In genomic region chr20:5061209-5061608, GRCh38 we compare ENCODE assay signal across 14 cellular contexts. TPM values are rescaled to one million over a fixed set of nuclear protein-coding genes. Genes with fewer than 3 reads are reported as not detected.
A peak's percentile ranks its signal among the peaks of the same experiment; 100 is the strongest.
DNase-seq lines count a peak whose midpoint lies in the region; ATAC-seq, FAIRE-seq and TF ChIP-seq lines count a peak whose summit lies in the region.
"Had no signal": no experiment of that assay in that cellular context is flagged by ENCODE, and none has a peak within 500 bp of the region (broad histone marks: within the 10 kb centered on the region; RNA-seq: fewer than 3 reads in every experiment).

No MANE protein-coding gene starts in this region.

- H3K4me1 ChIP-seq in astrocyte (ENCODE audit: insufficient read depth, low read length) (peaks cover 14% of the 10 kb centered on the region), esophagus muscularis mucosa (peaks cover 0 to 4% (median 0%) of the 10 kb centered on the region in 4 donors)
- H3K4me1 ChIP-seq in naive thymus-derived CD4-positive, alpha-beta T cell (ENCODE audit: control insufficient read depth in 2 of 2, insufficient read depth in 2 of 2, low read length in 2 of 2), result peaks cover 9 to 11% of the 10 kb centered on the region in 2 donors

- no peak for TF ChIP-seq EP300 in esophagus muscularis mucosa (IDR thresholded peaks at IDR 0.05)

- no peak for TF ChIP-seq CTCF in astrocyte (IDR thresholded peaks at IDR 0.05; ENCODE audit: insufficient read depth, low read depth, low read length)
- TF ChIP-seq CTCF in esophagus muscularis mucosa (IDR thresholded peaks at IDR 0.05), result no peak

- peaks cover 8% of the 10 kb centered on the region for H3K4me1 Mint-ChIP-seq in astrocyte (ENCODE audit: low read depth, unreplicated experiment)
- H3K4me1 Mint-ChIP-seq in naive thymus-derived CD4-positive, alpha-beta T cell, result peaks cover 10 to 22% (median 11%) of the 10 kb centered on the region in 7 donors

- H3K27ac ChIP-seq in astrocyte (ENCODE audit: low read depth, low read length), result no peak overlapping the region
- no peak overlapping the region for H3K27ac ChIP-seq in esophagus muscularis mucosa (replicated peaks in 1 of 4)
- H3K27ac ChIP-seq in naive thymus-derived CD4-positive, alpha-beta T cell (ENCODE audit: low read depth, low read length), result no peak overlapping the region
- H3K27ac ChIP-seq: tibial artery had no signal

- no peak for ATAC-seq in naive thymus-derived CD4-positive, alpha-beta T cell

- CTCF ChIA-PET in naive thymus-derived CD4-positive, alpha-beta T cell (lab: Charles Lee), result no interaction called here

- WGBS in esophagus muscularis mucosa, result 92% methylated on average over 1 of the region's 1 CpG

- H3K36me3 Mint-ChIP-seq in astrocyte (ENCODE audit: low read depth, unreplicated experiment), result no peaks in the 10 kb centered on the region
- peaks cover 0 to 15% (median 0%) of the 10 kb centered on the region in 5 donors for H3K36me3 Mint-ChIP-seq in naive thymus-derived CD4-positive, alpha-beta T cell

- H3K27me3 ChIP-seq in astrocyte (ENCODE audit: insufficient read depth, low read length) (no peaks in the 10 kb centered on the region), esophagus muscularis mucosa (no peaks in the 10 kb centered on the region)
- no peaks in the 10 kb centered on the region for H3K27me3 ChIP-seq in naive thymus-derived CD4-positive, alpha-beta T cell (ENCODE audit: control insufficient read depth in 2 of 2, insufficient read depth in 2 of 2, low read length in 2 of 2)
- H3K27me3 ChIP-seq: tibial artery had no signal

- H3K9me3 ChIP-seq in astrocyte (ENCODE audit: insufficient read depth, low read depth, low read length) (no peaks in the 10 kb centered on the region), esophagus muscularis mucosa (peaks cover 0 to 4% (median 0%) of the 10 kb centered on the region in 4 donors)
- H3K9me3 ChIP-seq in naive thymus-derived CD4-positive, alpha-beta T cell (ENCODE audit: control insufficient read depth in 2 of 3, low read length in 3 of 3), result no peaks in the 10 kb centered on the region
- H3K9me3 ChIP-seq: tibial artery had no signal

- POLR2A ChIA-PET in naive thymus-derived CD4-positive, alpha-beta T cell (lab: Charles Lee), result no interaction called here

- no peak overlapping the region for H3K4me3 Mint-ChIP-seq in astrocyte (ENCODE audit: unreplicated experiment)
- no peak overlapping the region for H3K4me3 Mint-ChIP-seq in naive thymus-derived CD4-positive, alpha-beta T cell

- peak overlapping the region; percentile 48 for H2AFZ ChIP-seq in astrocyte (ENCODE audit: low read depth, low read length)

- H3K9me3 Mint-ChIP-seq in astrocyte (ENCODE audit: unreplicated experiment), result no peaks in the 10 kb centered on the region
- H3K9me3 Mint-ChIP-seq in naive thymus-derived CD4-positive, alpha-beta T cell, result peaks cover 0 to 10% (median 0%) of the 10 kb centered on the region in 11 donors

- H4K20me1 ChIP-seq in astrocyte (ENCODE audit: insufficient read depth, low read length), result no peaks in the 10 kb centered on the region

- H3K9ac ChIP-seq in astrocyte (ENCODE audit: low read length), result no peak overlapping the region

- intact Hi-C loops in esophagus muscularis mucosa (cut with DNase I), result no loop called here
- intact Hi-C loops in naive thymus-derived CD4-positive, alpha-beta T cell (cut with micrococcal nuclease), result no loop called here

- H3K36me3 ChIP-seq in astrocyte (ENCODE audit: insufficient read depth, low read length) (no peaks in the 10 kb centered on the region), esophagus muscularis mucosa (no peaks in the 10 kb centered on the region)
- H3K36me3 ChIP-seq in naive thymus-derived CD4-positive, alpha-beta T cell (ENCODE audit: control insufficient read depth in 2 of 3, insufficient read depth in 3 of 3, low read length in 3 of 3), result no peaks in the 10 kb centered on the region
- H3K36me3 ChIP-seq: tibial artery had no signal

- no peaks in the 10 kb centered on the region for H3K27me3 Mint-ChIP-seq in astrocyte (ENCODE audit: low read depth, unreplicated experiment)
- no peaks in the 10 kb centered on the region for H3K27me3 Mint-ChIP-seq in naive thymus-derived CD4-positive, alpha-beta T cell
- H3K27me3 Mint-ChIP-seq: progenitor cell of endocrine pancreas had no signal

- FAIRE-seq in astrocyte (lab: Jason Lieb, UNC), result no peak
- FAIRE-seq: kidney had no signal

- peak overlapping the region; percentile 40 for H3K4me2 ChIP-seq in astrocyte (ENCODE audit: low read length)

- DNase-seq in ELF-1 (ENCODE audit: low read depth, low spot score), result peak; percentile 34
- peak; percentile 90 for DNase-seq in M059J (ENCODE audit: low read depth)
- peak; percentile 48 for DNase-seq in astrocyte (ENCODE audit: low read depth)
- peak; percentile 91 for DNase-seq in kidney tubule cell (ENCODE audit: low spot score)
- no peak for DNase-seq in esophagus muscularis mucosa (ENCODE audit: extremely low spot score)
- DNase-seq in NCI-H510A treated with DMSO at 0.1 percent for 48 hours (lab: John Stamatoyannopoulos, UW), result no peak
- DNase-seq in NCI-H128 (lab: John Stamatoyannopoulos, UW; ENCODE audit: unreplicated experiment), result no peak
- no peak for DNase-seq in naive thymus-derived CD4-positive, alpha-beta T cell
- DNase-seq: activated naive CD4-positive, alpha-beta T cell treated with Interleukin-2 at 50 U/mL for 16 hours; effector CD8-positive, alpha-beta T cell; kidney; NCI-H187 treated with DMSO at 0.1 percent for 48 hours had no signal

- TF ChIP-seq POLR2A in esophagus muscularis mucosa (IDR thresholded peaks at IDR 0.05; ENCODE audit: low read depth), result no peak

- H3K4me3 ChIP-seq in astrocyte (ENCODE audit: insufficient read depth, low read depth, low read length) (peak overlapping the region; percentile 0), esophagus muscularis mucosa (no peak overlapping the region)
- H3K4me3 ChIP-seq in naive thymus-derived CD4-positive, alpha-beta T cell (ENCODE audit: low read length), result no peak overlapping the region
- H3K4me3 ChIP-seq: tibial artery had no signal

- no peaks in the 10 kb centered on the region for H3K79me2 ChIP-seq in astrocyte (ENCODE audit: insufficient read depth, low read length)

- no peak overlapping the region for H3K27ac Mint-ChIP-seq in astrocyte (ENCODE audit: unreplicated experiment)
- peak overlapping the region in 1 of 9 donors; percentile 25 for H3K27ac Mint-ChIP-seq in naive thymus-derived CD4-positive, alpha-beta T cell
- H3K27ac Mint-ChIP-seq: progenitor cell of endocrine pancreas had no signal

RNA-seq across cellular contexts. Expression of gene TMEM230, which starts 51.7 kb away (rescaled TPM):
- total RNA-seq in M059J (2014; rRNA removed; shearing (Covaris generic)), result 303 and 326 TPM in 2 replicates
- total RNA-seq in astrocyte, result 82.6 and 95.6 TPM in 2 replicates
- 100 to 1,000 TPM in 3 of 4 donors, 10 to 100 TPM in 1; 85.8 to 118 (median 107) TPM for total RNA-seq in esophagus muscularis mucosa
- 10 to 100 TPM; 48.5 to 91.7 (median 75.5) TPM for total RNA-seq in naive thymus-derived CD4-positive, alpha-beta T cell
- polyA plus RNA-seq in naive thymus-derived CD4-positive, alpha-beta T cell, result 100 to 1,000 TPM; 187 to 192 TPM

RNA-seq across cellular contexts. Expression of gene PCNA, which starts 58.5 kb away (rescaled TPM):
- 800 and 803 TPM in 2 replicates for total RNA-seq in M059J (2014; rRNA removed; shearing (Covaris generic))
- total RNA-seq in astrocyte (73.0 and 77.6 TPM in 2 replicates), esophagus muscularis mucosa (10 to 100 TPM; 25.0 to 37.8 (median 35.9) TPM)
- total RNA-seq in naive thymus-derived CD4-positive, alpha-beta T cell, result 100 to 1,000 TPM in 1 of 5 experiments, 10 to 100 TPM in 4; 21.6 to 392 (median 39.3) TPM
- 10 to 100 TPM; 48.3 to 67.4 TPM for polyA plus RNA-seq in naive thymus-derived CD4-positive, alpha-beta T cell

RNA-seq across cellular contexts. Expression of gene SLC23A2, which starts 59.9 kb away (rescaled TPM):
- total RNA-seq in M059J (2014; rRNA removed; shearing (Covaris generic)), result 13.1 and 19.7 TPM in 2 replicates
- total RNA-seq in astrocyte, result 19.2 and 20.8 TPM in 2 replicates
- total RNA-seq in esophagus muscularis mucosa, result 10 to 100 TPM in 3 of 4 donors, 1 to 10 TPM in 1; 8.7 to 16.0 (median 12.2) TPM
- total RNA-seq in naive thymus-derived CD4-positive, alpha-beta T cell, result 10 to 100 TPM; 19.2 to 32.4 (median 29.6) TPM
- polyA plus RNA-seq in naive thymus-derived CD4-positive, alpha-beta T cell, result 1 to 10 TPM; 7.6 to 8.1 TPM

Comparison
In these comparisons a context has a peak if more than half of its experiments do, and no peak if none do; other contexts are left out.
1. DNase-seq: peak in ELF-1 (single experiment), M059J (single experiment), astrocyte (single experiment) and kidney tubule cell (single experiment); none in esophagus muscularis mucosa (single experiment), NCI-H510A treated with DMSO at 0.1 percent for 48 hours (single experiment), NCI-H128 (single experiment) and naive thymus-derived CD4-positive, alpha-beta T cell (0 of 9).